20 cellular contexts compared by ENCODE assay signal in genomic region chr12:74984631-74985030, GRCh38.
"Had no signal": no experiment of that assay in that cellular context is flagged by ENCODE, and none has a peak within 500 bp of the region (broad histone marks: within the 10 kb centered on the region; RNA-seq: fewer than 3 reads in every experiment).

No MANE protein-coding gene starts in this region.

- H3K27me3 ChIP-seq: cardiac muscle cell, left lung, right atrium auricular region, upper lobe of left lung had no signal

- H3K4me3 Mint-ChIP-seq: activated CD4-positive, alpha-beta T cell treated with anti-CD3 and anti-CD28 coated beads, Interleukin-2, amount 10 ng/mL, durations not matched to agents 7 days and 5 days; activated CD8-positive, alpha-beta T cell treated with anti-CD3 and anti-CD28 coated beads, Interleukin-2, amount 10 ng/mL, durations not matched to agents 7 days and 5 days; activated naive CD4-positive, alpha-beta T cell treated with anti-CD3 and anti-CD28 coated beads, Interleukin-2, amount 50 U/mL, for 24 hours; activated T-cell treated with anti-CD3 and anti-CD28 coated beads, Interleukin-2, amount 50 U/mL, for 24 hours; T-cell had no signal

- H3K27me3 Mint-ChIP-seq: activated CD4-positive, alpha-beta T cell treated with anti-CD3 and anti-CD28 coated beads, Interleukin-2, amount 10 ng/mL, durations not matched to agents 7 days and 5 days; activated naive CD4-positive, alpha-beta T cell treated with anti-CD3 and anti-CD28 coated beads, Interleukin-2, amount 50 U/mL, for 24 hours; activated T-cell treated with anti-CD3 and anti-CD28 coated beads, Interleukin-2, amount 50 U/mL, for 24 hours; T-cell had no signal

- H3K36me3 ChIP-seq: cardiac muscle cell, left lung, prostate gland, right atrium auricular region, thoracic aorta, upper lobe of left lung had no signal

- H3K4me3 ChIP-seq: cardiac muscle cell, left lung, prostate gland, right atrium auricular region, thoracic aorta, upper lobe of left lung had no signal

- ATAC-seq: activated CD4-positive, CD25-positive, alpha-beta regulatory T cell treated with anti-CD3 and anti-CD28 coated beads, Interleukin-2, amount 50 U/mL, for 24 hours; activated CD8-positive, alpha-beta T cell treated with anti-CD3 and anti-CD28 coated beads, Interleukin-2, amount 10 ng/mL, durations not matched to agents 7 days and 5 days; left lung; SK-N-SH treated with all-trans-retinoic acid at 6 μM for 48 hours; T-cell had no signal

- H3K9me3 ChIP-seq: left lung, prostate gland, right atrium auricular region, thoracic aorta, upper lobe of left lung had no signal

- H3K4me1 ChIP-seq: left lung, right atrium auricular region, upper lobe of left lung had no signal

- H3K27ac ChIP-seq: cardiac muscle cell, left lung, prostate gland, right atrium auricular region, thoracic aorta, upper lobe of left lung had no signal

- H3K27ac Mint-ChIP-seq: activated CD4-positive, alpha-beta T cell treated with anti-CD3 and anti-CD28 coated beads, Interleukin-2, amount 10 ng/mL, durations not matched to agents 7 days and 5 days; activated CD8-positive, alpha-beta T cell treated with anti-CD3 and anti-CD28 coated beads, Interleukin-2, amount 10 ng/mL, durations not matched to agents 7 days and 5 days; activated naive CD4-positive, alpha-beta T cell treated with anti-CD3 and anti-CD28 coated beads, Interleukin-2, amount 50 U/mL, for 24 hours; activated T-cell treated with anti-CD3 and anti-CD28 coated beads, Interleukin-2, amount 50 U/mL, for 24 hours; T-cell had no signal

- H3K9me3 Mint-ChIP-seq: activated CD4-positive, alpha-beta T cell treated with anti-CD3 and anti-CD28 coated beads, Interleukin-2, amount 10 ng/mL, durations not matched to agents 7 days and 5 days; activated naive CD4-positive, alpha-beta T cell treated with anti-CD3 and anti-CD28 coated beads, Interleukin-2, amount 50 U/mL, for 24 hours; activated T-cell treated with anti-CD3 and anti-CD28 coated beads, Interleukin-2, amount 50 U/mL, for 24 hours; T-cell had no signal

- H3K4me1 Mint-ChIP-seq: activated CD4-positive, alpha-beta T cell treated with anti-CD3 and anti-CD28 coated beads, Interleukin-2, amount 10 ng/mL, durations not matched to agents 7 days and 5 days; activated naive CD4-positive, alpha-beta T cell treated with anti-CD3 and anti-CD28 coated beads, Interleukin-2, amount 50 U/mL, for 24 hours had no signal

- DNase-seq: activated CD4-positive, alpha-beta T cell treated with anti-CD3 and anti-CD28 coated beads, Interleukin-2, amount 10 ng/mL, durations not matched to agents 7 days and 5 days; activated CD8-positive, alpha-beta T cell treated with anti-CD3 and anti-CD28 coated beads, Interleukin-2, amount 10 ng/mL, durations not matched to agents 7 days and 5 days; activated effector memory CD4-positive, alpha-beta T cell treated with anti-CD3 and anti-CD28 coated beads, Interleukin-2, amount 50 U/mL, for 16 hours; activated T-cell treated with anti-CD3 and anti-CD28 coated beads, Interleukin-2, amount 50 U/mL, for 24 hours; dermis blood vessel endothelial cell; effector memory CD4-positive, alpha-beta T cell; left lung; mammary epithelial cell; midbrain; stimulated activated CD4-positive, alpha-beta T cell treated with anti-CD3 and anti-CD28 coated beads, Interleukin-15, amount 100 ng/mL, for 24 hours; stimulated activated CD4-positive, alpha-beta T cell treated with anti-CD3 and anti-CD28 coated beads, Interleukin-2, amount 100 ng/mL, for 48 hours; T-cell had no signal

- H3K36me3 Mint-ChIP-seq: activated naive CD4-positive, alpha-beta T cell treated with anti-CD3 and anti-CD28 coated beads, Interleukin-2, amount 50 U/mL, for 24 hours; T-cell had no signal
